1 cellular context compared by ENCODE assay signal in the genomic region with DNA sequence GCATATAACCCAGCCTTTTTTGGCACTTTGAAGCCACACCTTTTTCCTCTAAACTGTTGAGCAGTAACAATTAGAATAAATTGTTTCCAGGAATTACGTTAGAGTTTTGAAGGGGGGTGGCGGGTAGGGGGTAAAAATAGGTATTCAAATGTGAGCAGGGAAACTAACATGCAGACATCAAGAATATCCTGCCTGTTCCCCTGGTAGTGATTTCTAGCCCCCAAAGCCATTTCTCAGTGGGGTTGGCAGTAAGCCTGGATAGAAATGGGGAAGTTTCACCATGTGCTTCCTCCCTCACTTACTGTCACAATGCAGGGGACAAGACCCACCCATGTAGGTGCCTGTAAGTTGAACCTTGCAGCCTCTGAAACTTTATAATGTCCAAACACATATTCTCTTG.
TF ChIP-seq lines count a peak whose summit lies in the region.

No MANE protein-coding gene starts in this region.

TF ChIP-seq in HCT116, 20 proteins besides CTCF, POLR2A, EP300 and RAD21 (continued from another document):
- TF ChIP-seq, protein P1, sequence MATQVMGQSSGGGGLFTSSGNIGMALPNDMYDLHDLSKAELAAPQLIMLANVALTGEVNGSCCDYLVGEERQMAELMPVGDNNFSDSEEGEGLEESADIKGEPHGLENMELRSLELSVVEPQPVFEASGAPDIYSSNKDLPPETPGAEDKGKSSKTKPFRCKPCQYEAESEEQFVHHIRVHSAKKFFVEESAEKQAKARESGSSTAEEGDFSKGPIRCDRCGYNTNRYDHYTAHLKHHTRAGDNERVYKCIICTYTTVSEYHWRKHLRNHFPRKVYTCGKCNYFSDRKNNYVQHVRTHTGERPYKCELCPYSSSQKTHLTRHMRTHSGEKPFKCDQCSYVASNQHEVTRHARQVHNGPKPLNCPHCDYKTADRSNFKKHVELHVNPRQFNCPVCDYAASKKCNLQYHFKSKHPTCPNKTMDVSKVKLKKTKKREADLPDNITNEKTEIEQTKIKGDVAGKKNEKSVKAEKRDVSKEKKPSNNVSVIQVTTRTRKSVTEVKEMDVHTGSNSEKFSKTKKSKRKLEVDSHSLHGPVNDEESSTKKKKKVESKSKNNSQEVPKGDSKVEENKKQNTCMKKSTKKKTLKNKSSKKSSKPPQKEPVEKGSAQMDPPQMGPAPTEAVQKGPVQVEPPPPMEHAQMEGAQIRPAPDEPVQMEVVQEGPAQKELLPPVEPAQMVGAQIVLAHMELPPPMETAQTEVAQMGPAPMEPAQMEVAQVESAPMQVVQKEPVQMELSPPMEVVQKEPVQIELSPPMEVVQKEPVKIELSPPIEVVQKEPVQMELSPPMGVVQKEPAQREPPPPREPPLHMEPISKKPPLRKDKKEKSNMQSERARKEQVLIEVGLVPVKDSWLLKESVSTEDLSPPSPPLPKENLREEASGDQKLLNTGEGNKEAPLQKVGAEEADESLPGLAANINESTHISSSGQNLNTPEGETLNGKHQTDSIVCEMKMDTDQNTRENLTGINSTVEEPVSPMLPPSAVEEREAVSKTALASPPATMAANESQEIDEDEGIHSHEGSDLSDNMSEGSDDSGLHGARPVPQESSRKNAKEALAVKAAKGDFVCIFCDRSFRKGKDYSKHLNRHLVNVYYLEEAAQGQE (IDR thresholded peaks at IDR 0.05; ENCODE audit: low read depth) = no peak
- TF ChIP-seq YY1 (IDR thresholded peaks at IDR 0.05; ENCODE audit: extremely low read depth, insufficient replicate concordance, low read depth, low read length) (no peak), ELF1 (IDR thresholded peaks at IDR 0.05; ENCODE audit: borderline replicate concordance, low read depth) (no peak), EZH2 (IDR thresholded peaks at IDR 0.05) (no peak), ZNF274 (IDR thresholded peaks at IDR 0.05; ENCODE audit: low read depth, low read length) (no peak), ZFX (IDR thresholded peaks at IDR 0.05) (no peak), SRF (IDR thresholded peaks at IDR 0.05; ENCODE audit: low read depth) (no peak)
- TF ChIP-seq, protein P2, sequence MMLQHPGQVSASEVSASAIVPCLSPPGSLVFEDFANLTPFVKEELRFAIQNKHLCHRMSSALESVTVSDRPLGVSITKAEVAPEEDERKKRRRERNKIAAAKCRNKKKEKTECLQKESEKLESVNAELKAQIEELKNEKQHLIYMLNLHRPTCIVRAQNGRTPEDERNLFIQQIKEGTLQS (IDR thresholded peaks at IDR 0.05) = no peak
